ENCODE assay signal across 8 cellular contexts in genomic region chr19:17932485-17933338, GRCh38. TPM values are rescaled to one million over a fixed set of nuclear protein-coding genes. Genes with fewer than 3 reads are reported as not detected.
DNase-seq lines count a peak whose midpoint lies in the region; ATAC-seq, FAIRE-seq and TF ChIP-seq lines count a peak whose summit lies in the region.

Gene CCDC124 (plus strand): TSS chr19:17933015. CDS start chr19:17936421, 3,406 bp downstream.

- peak; percentile 83 for TF ChIP-seq POLR2A in GM18951 (IDR thresholded peaks at IDR 0.05; ENCODE audit: extremely low read depth, insufficient read depth, insufficient read length)

- in situ Hi-C loops in GM18951 (cut with MboI; ENCODE audit: low sequenced_read_pairs, unreplicated experiment): loop anchor here (5.0 to 25.0 kb wide), 2 partner anchors 70 to 130 kb away; no protein-coding TSS in a partner anchor

- DNase-seq in AML-193 (lab: John Stamatoyannopoulos, UW) (peak; percentile 85 to 89), NCI-H345 (lab: John Stamatoyannopoulos, UW) (peak; percentile 86), kidney (peak; percentile 96)
- DNase-seq in activated CD4-positive, CD25-positive, alpha-beta regulatory T cell treated with anti-CD3 and anti-CD28 coated beads, Interleukin-2, amount 50 U/mL, for 16 hours (ENCODE audit: low read depth, low spot score): peak; percentile 83
- peak; percentile 93 for DNase-seq in central memory CD4-positive, alpha-beta T cell
- peak; percentile 86 to 88 for DNase-seq in stimulated activated CD4-positive, alpha-beta T cell treated with anti-CD3 and anti-CD28 coated beads, Interleukin-15, amount 100 ng/mL, for 1 hour (ENCODE audit: low read depth in 1 of 2, low spot score in 1 of 2)

- H3K4me1 ChIP-seq in kidney (ENCODE audit: control insufficient read depth in 1 of 2, insufficient read depth in 1 of 2, low read depth in 1 of 2, low read length in 2 of 2): peaks cover 0 to 12% of the 10 kb centered on the region in 2 donors

- no peaks in the 10 kb centered on the region for H3K9me3 ChIP-seq in kidney (ENCODE audit: control insufficient read depth in 1 of 2, low read length in 2 of 2)

- TF ChIP-seq CTCF in kidney (IDR thresholded peaks at IDR 0.05; ENCODE audit: borderline replicate concordance, extremely low read depth, insufficient read depth): peak; percentile 70

- H3K4me3 ChIP-seq in kidney (ENCODE audit: low read length in 2 of 2): peak within 1 kb of the TSS; percentile 83 to 94

- ATAC-seq in HG03175 (IDR thresholded peaks at IDR 0.05; ENCODE audit: unreplicated experiment): peak; percentile 87

- peaks cover 0 to 3% of the 10 kb centered on the region in 2 donors for H3K36me3 ChIP-seq in kidney (ENCODE audit: control insufficient read depth in 1 of 2, insufficient read depth in 2 of 2, low read length in 2 of 2)

- intact Hi-C loops in kidney (cut with DNase I): no loop called here

- peak within 1 kb of the TSS; percentile 90 to 94 for H3K27ac ChIP-seq in kidney (ENCODE audit: low read depth in 2 of 2, low read length in 2 of 2)

- peak within 1 kb of the TSS; percentile 89 to 93 for H3K9ac ChIP-seq in kidney (ENCODE audit: low read length in 2 of 2)

- no peak for FAIRE-seq in kidney (lab: Jason Lieb, UNC)

RNA-seq across cellular contexts. Expression of gene CCDC124, which starts in this region (rescaled TPM):
- total RNA-seq in kidney: 59.5 TPM
- polyA plus RNA-seq in kidney (ENCODE audit: insufficient read depth, low read depth, low replicate concordance): 120 TPM

Comparison
In these comparisons a context has a peak if more than half of its experiments do, and no peak if none do; other contexts are left out.
1. Peak in every context shown above with its lines: DNase-seq, ATAC-seq, H3K4me3 ChIP-seq and H3K27ac ChIP-seq.